In genomic region chr12:77746108-77746507, GRCh38 we compare ENCODE assay signal across 8 cellular contexts.
A peak's percentile ranks its signal among the peaks of the same experiment; 100 is the strongest.
DNase-seq lines count a peak whose midpoint lies in the region; ATAC-seq, FAIRE-seq and TF ChIP-seq lines count a peak whose summit lies in the region.

No MANE protein-coding gene starts in this region.

- peak overlapping the region; percentile 48; the same call in 1 of the 2 replicates for H2AFZ ChIP-seq in MM.1S (ENCODE audit: low read length)

- peaks cover 15% of the 10 kb centered on the region for H3F3A ChIP-seq in MM.1S (ENCODE audit: insufficient read depth, low read length)

- no peaks in the 10 kb centered on the region for H3K79me2 ChIP-seq in MM.1S (ENCODE audit: low read length)

- DNase-seq in Daoy (ENCODE audit: low read depth), result peak; percentile 17
- peak; percentile 96 for DNase-seq in MM.1S
- DNase-seq in amniotic epithelial cell (ENCODE audit: low read depth), result peak; percentile 52
- DNase-seq in HTR-8/SVneo (ENCODE audit: insufficient read length, low spot score), result no peak
- no peak for DNase-seq in aorta
- no peak for DNase-seq in hippocampal formation (lab: John Stamatoyannopoulos, UW)
- no peak for DNase-seq in UCSD-AML1 (lab: John Stamatoyannopoulos, UW; ENCODE audit: unreplicated experiment)

- no peaks in the 10 kb centered on the region for H4K20me1 ChIP-seq in MM.1S (ENCODE audit: insufficient read depth, low read length)

- H3K27ac ChIP-seq in MM.1S (ENCODE audit: low read length) (peak overlapping the region; percentile 85), aorta (ENCODE audit: low read depth in 1 of 2, low read length in 2 of 2) (no peak overlapping the region)

- WGBS in aorta, 2 donors, result 71 to 72% methylated on average over 2 of the region's 2 CpGs

- intact Hi-C loops in aorta (cut with DNase I), result no loop called here

- H3K9me3 ChIP-seq in MM.1S (replicated peaks; ENCODE audit: insufficient read depth, low read length), result no peaks in the 10 kb centered on the region
- H3K9me3 ChIP-seq in aorta (ENCODE audit: control insufficient read depth, low read length), result no peaks in the 10 kb centered on the region

- no peak for FAIRE-seq in HTR-8/SVneo (lab: Jason Lieb, UNC)

- TF ChIP-seq CTCF in MM.1S (IDR thresholded peaks at IDR 0.05; ENCODE audit: low read length), result no peak

- H3K4me2 ChIP-seq in MM.1S (ENCODE audit: low read depth, low read length), result peak overlapping the region; percentile 54; the same call in 1 of the 2 replicates

- H3K27me3 ChIP-seq in MM.1S (replicated peaks; ENCODE audit: insufficient read depth, low read length), result no peaks in the 10 kb centered on the region
- H3K27me3 ChIP-seq in aorta (ENCODE audit: control insufficient read depth in 1 of 2, insufficient read depth in 2 of 2, low read length in 1 of 2), result no peaks in the 10 kb centered on the region

- peak overlapping the region; percentile 44 for H3K9ac ChIP-seq in MM.1S (ENCODE audit: low read length)

- peak; percentile 100 for ATAC-seq in GM21619 (IDR thresholded peaks at IDR 0.05; ENCODE audit: unreplicated experiment)
- ATAC-seq in aorta (ENCODE audit: low FRiP score), result no peak

- no peaks in the 10 kb centered on the region for H3K36me3 ChIP-seq in MM.1S (replicated peaks; ENCODE audit: insufficient read depth, low read length)
- H3K36me3 ChIP-seq in aorta (ENCODE audit: control insufficient read depth in 1 of 2, insufficient read depth in 2 of 2, low read length in 1 of 2), result no peaks in the 10 kb centered on the region

- H3K4me3 ChIP-seq in MM.1S (ENCODE audit: low read length), result no peak overlapping the region
- H3K4me3 ChIP-seq in aorta (ENCODE audit: low read length in 2 of 2), result no peak overlapping the region

- H3K9me2 ChIP-seq in MM.1S (replicated peaks; ENCODE audit: insufficient read depth, low read length), result no peaks in the 10 kb centered on the region

- peaks cover 19% of the 10 kb centered on the region for H3K4me1 ChIP-seq in MM.1S (ENCODE audit: low read length)
- H3K4me1 ChIP-seq in aorta (ENCODE audit: control insufficient read depth in 1 of 2, insufficient read depth in 2 of 2, low read length in 2 of 2), result no peaks in the 10 kb centered on the region

Comparison
In these comparisons a context has a peak if more than half of its experiments do, and no peak if none do; other contexts are left out.
1. DNase-seq: peak in Daoy (single experiment), MM.1S (single experiment) and amniotic epithelial cell (single experiment); none in HTR-8/SVneo (single experiment), aorta (0 of 2), hippocampal formation (0 of 2) and UCSD-AML1 (single experiment).